ENCODE assay signal across 24 cellular contexts in genomic region chr20:1853472-1853871, GRCh38.
"Had no signal": no experiment of that assay in that cellular context is flagged by ENCODE, and none has a peak within 500 bp of the region (broad histone marks: within the 10 kb centered on the region; RNA-seq: fewer than 3 reads in every experiment).

No MANE protein-coding gene starts in this region.

- DNase-seq: hypothalamus; immature natural killer cell; islet precursor cell; left ventricle myocardium inferior; naive thymus-derived CD8-positive, alpha-beta T cell; nucleus accumbens; pancreas; retina; right cardiac atrium; sigmoid colon; small intestine; spleen; stimulated activated CD4-positive, alpha-beta T cell treated with anti-CD3 and anti-CD28 coated beads, Interleukin-4, amount 100 ng/mL, for 24 hours; stimulated activated naive CD4-positive, alpha-beta T cell; substantia nigra; uterus had no signal

- H3K4me1 Mint-ChIP-seq: immature natural killer cell; stimulated activated effector memory CD8-positive, alpha-beta T cell treated with anti-CD3 and anti-CD28 coated beads, Interleukin-12 subunit alpha, Interleukin-12 subunit beta, amount 100 ng/mL, for 72 hours had no signal

- H3K4me1 ChIP-seq: left ventricle myocardium inferior, pancreas, prostate gland, sigmoid colon, uterus had no signal

- H3K27ac Mint-ChIP-seq: memory B cell; nephron; stimulated activated effector memory CD8-positive, alpha-beta T cell treated with anti-CD3 and anti-CD28 coated beads, Interleukin-12 subunit alpha, Interleukin-12 subunit beta, amount 100 ng/mL, for 72 hours; stimulated activated naive CD8-positive, alpha-beta T cell treated with anti-CD3 and anti-CD28 coated beads, Interleukin-15, Interleukin-2, amounts not matched to agents 100 ng/mL and 50 ng/mL, for 24 hours; type B pancreatic cell had no signal

- H3K27me3 ChIP-seq: pancreas, sigmoid colon, tibial nerve, uterus had no signal

- H3K36me3 ChIP-seq: left ventricle myocardium inferior, pancreas, prostate gland, sigmoid colon, spleen, tibial nerve, uterus had no signal

- H3K4me3 ChIP-seq: left ventricle myocardium inferior, lung, pancreas, prostate gland, sigmoid colon, spleen, tibial nerve, uterus had no signal

- H3K27me3 Mint-ChIP-seq: memory B cell; stimulated activated naive CD8-positive, alpha-beta T cell treated with anti-CD3 and anti-CD28 coated beads, Interleukin-15, Interleukin-2, amounts not matched to agents 100 ng/mL and 50 ng/mL, for 24 hours had no signal

- FAIRE-seq: pancreas, small intestine had no signal

- H3K36me3 Mint-ChIP-seq: immature natural killer cell; memory B cell; stimulated activated effector memory CD8-positive, alpha-beta T cell treated with anti-CD3 and anti-CD28 coated beads, Interleukin-12 subunit alpha, Interleukin-12 subunit beta, amount 100 ng/mL, for 72 hours; type B pancreatic cell had no signal

- H3K9me3 ChIP-seq: left ventricle myocardium inferior, pancreas, prostate gland, sigmoid colon, spleen, tibial nerve, uterus had no signal

- ATAC-seq: naive thymus-derived CD8-positive, alpha-beta T cell; pancreas; right cardiac atrium; stimulated activated effector memory CD8-positive, alpha-beta T cell treated with anti-CD3 and anti-CD28 coated beads, Interleukin-12 subunit alpha, Interleukin-12 subunit beta, amount 100 ng/mL, for 72 hours had no signal

- H3K4me3 Mint-ChIP-seq: immature natural killer cell; memory B cell; naive thymus-derived CD8-positive, alpha-beta T cell; nephron; stimulated activated effector memory CD8-positive, alpha-beta T cell treated with anti-CD3 and anti-CD28 coated beads, Interleukin-12 subunit alpha, Interleukin-12 subunit beta, amount 100 ng/mL, for 72 hours; stimulated activated naive CD8-positive, alpha-beta T cell treated with anti-CD3 and anti-CD28 coated beads, Interleukin-15, Interleukin-2, amounts not matched to agents 100 ng/mL and 50 ng/mL, for 24 hours; type B pancreatic cell had no signal

- H3K27ac ChIP-seq: left ventricle myocardium inferior, pancreas, prostate gland, sigmoid colon, spleen, tibial nerve, uterus had no signal

- H3K9me3 Mint-ChIP-seq: immature natural killer cell; memory B cell; stimulated activated effector memory CD8-positive, alpha-beta T cell treated with anti-CD3 and anti-CD28 coated beads, Interleukin-12 subunit alpha, Interleukin-12 subunit beta, amount 100 ng/mL, for 72 hours; stimulated activated naive CD8-positive, alpha-beta T cell treated with anti-CD3 and anti-CD28 coated beads, Interleukin-15, Interleukin-2, amounts not matched to agents 100 ng/mL and 50 ng/mL, for 24 hours; type B pancreatic cell had no signal
